28 cellular contexts compared by ENCODE assay signal in the genomic region with DNA sequence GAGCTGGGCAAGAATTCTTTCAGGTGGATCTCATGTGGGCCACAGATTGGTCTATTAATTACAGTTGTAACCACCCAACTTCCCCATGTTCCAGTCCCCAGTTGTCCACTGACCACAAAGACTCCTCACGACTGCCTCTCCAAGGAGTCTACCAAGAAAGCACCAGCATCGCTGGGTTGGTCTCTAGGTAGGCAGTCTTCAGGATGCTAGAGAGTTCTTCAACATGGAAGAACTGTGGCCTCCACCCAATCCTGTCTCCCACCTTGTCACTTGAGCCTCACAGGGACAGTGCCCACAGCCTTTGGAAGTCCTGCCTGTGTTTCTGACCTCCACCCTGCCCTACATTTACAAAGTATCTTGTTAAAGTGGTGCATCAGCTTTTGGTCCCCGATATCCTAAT.
DNase-seq lines count a peak whose midpoint lies in the region; ATAC-seq and TF ChIP-seq lines count a peak whose summit lies in the region.
"Had no signal": no experiment of that assay in that cellular context is flagged by ENCODE, and none has a peak within 500 bp of the region (broad histone marks: within the 10 kb centered on the region; RNA-seq: fewer than 3 reads in every experiment).

No MANE protein-coding gene starts in this region.

- no peaks in the 10 kb centered on the region for H3K9me3 ChIP-seq in cardiac muscle cell (ENCODE audit: low read depth)
- no peaks in the 10 kb centered on the region for H3K9me3 ChIP-seq in neuron (ENCODE audit: low read length)
- H3K9me3 ChIP-seq: body of pancreas, pancreas, spleen, tibial artery had no signal

- no peak for TF ChIP-seq CTCF in cardiac muscle cell (IDR thresholded peaks at IDR 0.05; ENCODE audit: low read depth, low read length)
- no peak for TF ChIP-seq CTCF in chondrocyte (IDR thresholded peaks at IDR 0.05)

- peaks cover 9% of the 10 kb centered on the region for H3K9me3 Mint-ChIP-seq in chondrocyte (ENCODE audit: low read depth)
- H3K9me3 Mint-ChIP-seq: activated CD4-positive, alpha-beta memory T cell treated with anti-CD3 and anti-CD28 coated beads, Interleukin-2, amount 10 ng/mL, durations not matched to agents 7 days and 5 days; activated naive CD4-positive, alpha-beta T cell treated with anti-CD3 and anti-CD28 coated beads for 36 hours; activated T-helper 1 cell treated with anti-CD3 and anti-CD28 coated beads, Interleukin-12 subunit alpha, Interleukin-12 subunit beta, Interleukin-2, Interleukin-4 antibody, amounts not matched to agents 30 ng/mL and 10 ng/mL and 1 ng/mL, durations not matched to agents 14 hours and 24 hours and 36 hours; HFFc6 had no signal

- peaks cover 4% of the 10 kb centered on the region for H3K36me3 Mint-ChIP-seq in chondrocyte (ENCODE audit: low read depth)
- H3K36me3 Mint-ChIP-seq: natural killer cell had no signal

- peak overlapping the region; percentile 78 for H3K27ac Mint-ChIP-seq in chondrocyte (ENCODE audit: unreplicated experiment)
- H3K27ac Mint-ChIP-seq: activated CD4-positive, alpha-beta memory T cell treated with anti-CD3 and anti-CD28 coated beads, Interleukin-2, amount 10 ng/mL, durations not matched to agents 7 days and 5 days; activated naive CD4-positive, alpha-beta T cell treated with anti-CD3 and anti-CD28 coated beads for 36 hours; activated T-helper 1 cell treated with anti-CD3 and anti-CD28 coated beads, Interleukin-12 subunit alpha, Interleukin-12 subunit beta, Interleukin-2, Interleukin-4 antibody, amounts not matched to agents 30 ng/mL and 10 ng/mL and 1 ng/mL, durations not matched to agents 14 hours and 24 hours and 36 hours; HFFc6; natural killer cell had no signal

- no peak for ATAC-seq in left cardiac atrium
- ATAC-seq in HG03280 (IDR thresholded peaks at IDR 0.05; ENCODE audit: unreplicated experiment) = no peak
- no peak for ATAC-seq in GM19463 (IDR thresholded peaks at IDR 0.05; ENCODE audit: unreplicated experiment)
- ATAC-seq: natural killer cell; stimulated activated naive CD8-positive, alpha-beta T cell treated with anti-CD3 and anti-CD28 coated beads, Interleukin-15, amount 100 ng/mL, for 72 hours had no signal

- no peak overlapping the region for H3K4me3 ChIP-seq in cardiac muscle cell
- no peak overlapping the region for H3K4me3 ChIP-seq in neuron (ENCODE audit: low read length)
- H3K4me3 ChIP-seq: body of pancreas, pancreas, spleen, tibial artery had no signal

- DNase-seq in cardiac muscle cell (ENCODE audit: low read depth in 1 of 2, low spot score in 1 of 2) (no peak), left cardiac atrium (no peak), chondrocyte (ENCODE audit: low spot score) (no peak), KG1 (lab: John Stamatoyannopoulos, UW) (no peak), NCI-H446 treated with DMSO at 0.1 percent for 48 hours (lab: John Stamatoyannopoulos, UW) (no peak)
- DNase-seq: 8988T; activated CD4-positive, alpha-beta memory T cell treated with anti-CD3 and anti-CD28 coated beads, Interleukin-2, amount 10 ng/mL, durations not matched to agents 7 days and 5 days; activated CD8-positive, alpha-beta memory T cell treated with anti-CD3 and anti-CD28 coated beads, Interleukin-2, amount 50 U/mL, for 4 hours; activated naive CD4-positive, alpha-beta T cell treated with anti-CD3 and anti-CD28 coated beads for 36 hours; foreskin melanocyte; GF-D8; HFFc6; Karpas-422; natural killer cell; NCI-H2107; stimulated activated CD4-positive, alpha-beta T cell treated with anti-CD3 and anti-CD28 coated beads, Interleukin-2, amount 100 ng/mL, for 24 hours; stimulated activated naive CD8-positive, alpha-beta T cell treated with anti-CD3 and anti-CD28 coated beads, Interleukin-15, amount 100 ng/mL, for 72 hours; SW 1271; tibial artery had no signal

- no peaks in the 10 kb centered on the region for H3K36me3 ChIP-seq in cardiac muscle cell
- H3K36me3 ChIP-seq in neuron (ENCODE audit: insufficient read depth, low read length) = no peaks in the 10 kb centered on the region
- H3K36me3 ChIP-seq: heart right ventricle, pancreas, spleen, tibial artery had no signal

- peak overlapping the region; percentile 89 for H3K27ac ChIP-seq in cardiac muscle cell
- H3K27ac ChIP-seq: body of pancreas, dorsolateral prefrontal cortex, heart right ventricle, pancreas, spleen had no signal

- H3K4me1 ChIP-seq in cardiac muscle cell (ENCODE audit: low read depth) (peaks cover 29% of the 10 kb centered on the region), neuron (ENCODE audit: insufficient read depth, low read length) (peaks cover 16% of the 10 kb centered on the region)
- H3K4me1 ChIP-seq: pancreas had no signal

- intact Hi-C loops in left cardiac atrium (cut with DNase I) = no loop called here

- no peak overlapping the region for H3K4me3 Mint-ChIP-seq in chondrocyte (ENCODE audit: unreplicated experiment)
- H3K4me3 Mint-ChIP-seq: activated CD4-positive, alpha-beta memory T cell treated with anti-CD3 and anti-CD28 coated beads, Interleukin-2, amount 10 ng/mL, durations not matched to agents 7 days and 5 days; activated T-helper 1 cell treated with anti-CD3 and anti-CD28 coated beads, Interleukin-12 subunit alpha, Interleukin-12 subunit beta, Interleukin-2, Interleukin-4 antibody, amounts not matched to agents 30 ng/mL and 10 ng/mL and 1 ng/mL, durations not matched to agents 14 hours and 24 hours and 36 hours; HFFc6; natural killer cell had no signal

- peaks cover 86% of the 10 kb centered on the region for H3K4me1 Mint-ChIP-seq in chondrocyte (ENCODE audit: low read depth)
- H3K4me1 Mint-ChIP-seq: activated CD4-positive, alpha-beta memory T cell treated with anti-CD3 and anti-CD28 coated beads, Interleukin-2, amount 10 ng/mL, durations not matched to agents 7 days and 5 days; natural killer cell had no signal

- peak overlapping the region; percentile 96 for H2AFZ ChIP-seq in neuron (ENCODE audit: low read depth, low read length)

- H3K27me3 ChIP-seq in cardiac muscle cell = no peaks in the 10 kb centered on the region
- H3K27me3 ChIP-seq in neuron (ENCODE audit: insufficient read depth, low read length) = no peaks in the 10 kb centered on the region
- H3K27me3 ChIP-seq: body of pancreas, heart right ventricle, pancreas, tibial artery had no signal

- no peaks in the 10 kb centered on the region for H3K27me3 Mint-ChIP-seq in chondrocyte (ENCODE audit: low read depth)
